In genomic region chr17:45298546-45299285, GRCh38 we compare ENCODE assay signal across 1 cellular context.
TF ChIP-seq lines count a peak whose summit lies in the region.

No MANE protein-coding gene starts in this region.

TF ChIP-seq in WTC11, 78 proteins besides CTCF, POLR2A, EP300 and RAD21 (continued from another document):
- TF ChIP-seq PRDM15 (CRISPR knock-in tag; IDR thresholded peaks at IDR 0.05) (no peak), FOXP1 (CRISPR knock-in tag; IDR thresholded peaks at IDR 0.05; ENCODE audit: borderline replicate concordance) (no peak), ZNF396 (CRISPR knock-in tag; IDR thresholded peaks at IDR 0.05; ENCODE audit: borderline replicate concordance) (no peak), PREB (CRISPR knock-in tag; IDR thresholded peaks at IDR 0.05; ENCODE audit: borderline replicate concordance) (no peak)
